ENCODE assay signal across 18 cellular contexts in genomic region chr2:28647682-28648081, GRCh38.
A peak's percentile ranks its signal among the peaks of the same experiment; 100 is the strongest.
DNase-seq lines count a peak whose midpoint lies in the region; ATAC-seq, FAIRE-seq and TF ChIP-seq lines count a peak whose summit lies in the region.
"Had no signal": no experiment of that assay in that cellular context is flagged by ENCODE, and none has a peak within 500 bp of the region (broad histone marks: within the 10 kb centered on the region; RNA-seq: fewer than 3 reads in every experiment).

No MANE protein-coding gene starts in this region.

- H3K4me3 ChIP-seq in GM12878, result no peak overlapping the region
- H3K4me3 ChIP-seq: pancreas, skin epidermis had no signal

- peak overlapping the region; percentile 96 for H3K27ac Mint-ChIP-seq in stimulated activated naive CD8-positive, alpha-beta T cell treated with anti-CD3 and anti-CD28 coated beads, Interleukin-15, Interleukin-2, amounts not matched to agents 100 ng/mL and 50 ng/mL, for 24 hours
- no peak overlapping the region for H3K27ac Mint-ChIP-seq in stimulated activated naive CD8-positive, alpha-beta T cell treated with anti-CD3 and anti-CD28 coated beads, Interleukin-15, amount 100 ng/mL, for 72 hours
- peak overlapping the region; percentile 87 to 88 for H3K27ac Mint-ChIP-seq in natural killer cell treated with Interleukin-12 subunit alpha and Interleukin-12 subunit beta and Interleukin-15 and Interleukin-18, amount 100 ng/mL, for 72 hours
- H3K27ac Mint-ChIP-seq in glutamatergic neuron (ENCODE audit: unreplicated experiment), result no peak overlapping the region
- H3K27ac Mint-ChIP-seq: activated CD8-positive, alpha-beta memory T cell treated with anti-CD3 and anti-CD28 coated beads, Interleukin-2, amount 10 ng/mL, durations not matched to agents 7 days and 5 days had no signal

- in situ Hi-C loops in GM12878 (cut with MboI), result no loop called here

- H3K4me1 Mint-ChIP-seq in stimulated activated naive CD8-positive, alpha-beta T cell treated with anti-CD3 and anti-CD28 coated beads, Interleukin-15, Interleukin-2, amounts not matched to agents 100 ng/mL and 50 ng/mL, for 24 hours (ENCODE audit: low read depth), result peaks cover 37% of the 10 kb centered on the region
- H3K4me1 Mint-ChIP-seq in stimulated activated naive CD8-positive, alpha-beta T cell treated with anti-CD3 and anti-CD28 coated beads, Interleukin-15, amount 100 ng/mL, for 72 hours, result peaks cover 33% of the 10 kb centered on the region
- H3K4me1 Mint-ChIP-seq in natural killer cell treated with Interleukin-12 subunit alpha and Interleukin-12 subunit beta and Interleukin-15 and Interleukin-18, amount 100 ng/mL, for 72 hours (ENCODE audit: low read depth in 2 of 2), result peaks cover 25 to 39% of the 10 kb centered on the region in 2 donors
- H3K4me1 Mint-ChIP-seq in glutamatergic neuron (ENCODE audit: low read depth, unreplicated experiment), result no peaks in the 10 kb centered on the region

- no peak for TF ChIP-seq CTCF in GM12878 (IDR thresholded peaks at IDR 0.05 in 2 of 3, conservative IDR thresholded peaks at IDR 0.05 in 1 of 3; ENCODE audit: control insufficient read depth in 2 of 3, extremely low read depth in 1 of 3, insufficient read depth in 1 of 3, low read depth in 3 of 3, low read length in 3 of 3)
- TF ChIP-seq CTCF in glutamatergic neuron (IDR thresholded peaks at IDR 0.05; ENCODE audit: partially characterized antibody, unreplicated experiment), result no peak

- RAD21 ChIA-PET in GM12878 (lab: Charles Lee; ENCODE audit: unreplicated experiment), result no interaction called here

- H4K20me1 ChIP-seq in GM12878 (ENCODE audit: control insufficient read depth, insufficient read depth), result no peaks in the 10 kb centered on the region

- no peak overlapping the region for H2AFZ ChIP-seq in GM12878 (ENCODE audit: control insufficient read depth, low read depth, low read length)

- TF ChIP-seq RAD21 in GM12878 (IDR thresholded peaks at IDR 0.05; ENCODE audit: insufficient read depth, low read depth, low read length), result no peak

- no peak for FAIRE-seq in GM12878 (lab: Jason Lieb, UNC)
- FAIRE-seq: endometrium, pancreas had no signal

- no peak for TF ChIP-seq EP300 in GM12878 (IDR thresholded peaks at IDR 0.05; ENCODE audit: borderline replicate concordance in 1 of 2, control insufficient read depth in 1 of 2, low read depth in 2 of 2, low read length in 2 of 2)

- no peaks in the 10 kb centered on the region for H3K36me3 Mint-ChIP-seq in stimulated activated naive CD8-positive, alpha-beta T cell treated with anti-CD3 and anti-CD28 coated beads, Interleukin-15, Interleukin-2, amounts not matched to agents 100 ng/mL and 50 ng/mL, for 24 hours (ENCODE audit: low read depth)
- no peaks in the 10 kb centered on the region for H3K36me3 Mint-ChIP-seq in natural killer cell treated with Interleukin-12 subunit alpha and Interleukin-12 subunit beta and Interleukin-15 and Interleukin-18, amount 100 ng/mL, for 72 hours
- H3K36me3 Mint-ChIP-seq in glutamatergic neuron (ENCODE audit: unreplicated experiment), result no peaks in the 10 kb centered on the region
- H3K36me3 Mint-ChIP-seq: activated CD8-positive, alpha-beta memory T cell treated with anti-CD3 and anti-CD28 coated beads, Interleukin-2, amount 10 ng/mL, durations not matched to agents 7 days and 5 days; CD4-positive, alpha-beta memory T cell had no signal

- 41% methylated on average over 4 of the region's 4 CpGs for WGBS in GM12878 (ENCODE audit: insufficient coverage, insufficient replicate concordance, low lambda C conversion rate, missing lambda C conversion rate)

- no peak overlapping the region for H3K4me2 ChIP-seq in GM12878 (ENCODE audit: control insufficient read depth, insufficient read depth)

- CTCF ChIA-PET in GM12878 (lab: Yijun Ruan, JAX), result no interaction called here

- no peak overlapping the region for H3K27ac ChIP-seq in GM12878 (ENCODE audit: control insufficient read depth, insufficient read depth)
- H3K27ac ChIP-seq: pancreas had no signal

- no peaks in the 10 kb centered on the region for H3K27me3 ChIP-seq in GM12878 (replicated peaks in 1 of 2; ENCODE audit: control insufficient read depth in 2 of 2, insufficient read depth in 2 of 2, low read length in 1 of 2)
- H3K27me3 ChIP-seq: pancreas had no signal

- no peaks in the 10 kb centered on the region for H3K9me3 ChIP-seq in GM12878 (replicated peaks; ENCODE audit: control insufficient read depth, insufficient read depth, low read length)
- H3K9me3 ChIP-seq: pancreas had no signal

- DNase-seq in stimulated activated naive CD8-positive, alpha-beta T cell treated with anti-CD3 and anti-CD28 coated beads, Interleukin-15, amount 100 ng/mL, for 72 hours, result no peak
- no peak for DNase-seq in GM12878 (ENCODE audit: low read depth, low spot score)
- DNase-seq in natural killer cell treated with Interleukin-12 subunit alpha and Interleukin-12 subunit beta and Interleukin-15 and Interleukin-18, amount 100 ng/mL, for 72 hours (ENCODE audit: low spot score), result no peak
- DNase-seq in stimulated activated CD8-positive, alpha-beta memory T cell treated with anti-CD3 and anti-CD28 coated beads, Interleukin-4, amount 100 ng/mL, for 48 hours, result no peak
- DNase-seq in glutamatergic neuron, result no peak
- DNase-seq in erythroblast (lab: John Stamatoyannopoulos, UW), result no peak
- DNase-seq: activated CD4-positive, CD25-positive, alpha-beta regulatory T cell treated with anti-CD3 and anti-CD28 coated beads, Interleukin-2, amount 50 U/mL, for 72 hours; activated CD8-positive, alpha-beta memory T cell treated with anti-CD3 and anti-CD28 coated beads, Interleukin-2, amount 10 ng/mL, durations not matched to agents 7 days and 5 days; activated gamma-delta T cell; DND-41; foreskin fibroblast; NCI-H2081; pancreas had no signal

- H3K36me3 ChIP-seq in GM12878 (ENCODE audit: control insufficient read depth in 2 of 2, insufficient read depth in 2 of 2, low read length in 1 of 2), result no peaks in the 10 kb centered on the region
- H3K36me3 ChIP-seq: pancreas had no signal

- intact Hi-C loops in GM12878 (cut with micrococcal nuclease; ENCODE audit: unreplicated experiment), result no loop called here

- H3K9ac ChIP-seq in GM12878 (ENCODE audit: control insufficient read depth, insufficient read depth, low read length), result no peak overlapping the region

- H3K79me2 ChIP-seq in GM12878 (ENCODE audit: control insufficient read depth, insufficient read depth, low read length), result no peaks in the 10 kb centered on the region

- no peaks in the 10 kb centered on the region for H3K27me3 Mint-ChIP-seq in stimulated activated naive CD8-positive, alpha-beta T cell treated with anti-CD3 and anti-CD28 coated beads, Interleukin-15, Interleukin-2, amounts not matched to agents 100 ng/mL and 50 ng/mL, for 24 hours
- H3K27me3 Mint-ChIP-seq in stimulated activated naive CD8-positive, alpha-beta T cell treated with anti-CD3 and anti-CD28 coated beads, Interleukin-15, amount 100 ng/mL, for 72 hours, result no peaks in the 10 kb centered on the region
- peaks cover 0 to 2% of the 10 kb centered on the region in 2 donors for H3K27me3 Mint-ChIP-seq in natural killer cell treated with Interleukin-12 subunit alpha and Interleukin-12 subunit beta and Interleukin-15 and Interleukin-18, amount 100 ng/mL, for 72 hours
- peaks cover 2% of the 10 kb centered on the region for H3K27me3 Mint-ChIP-seq in glutamatergic neuron (ENCODE audit: unreplicated experiment)
- H3K27me3 Mint-ChIP-seq: activated CD8-positive, alpha-beta memory T cell treated with anti-CD3 and anti-CD28 coated beads, Interleukin-2, amount 10 ng/mL, durations not matched to agents 7 days and 5 days; CD4-positive, alpha-beta memory T cell had no signal

- no peaks in the 10 kb centered on the region for H3K9me3 Mint-ChIP-seq in stimulated activated naive CD8-positive, alpha-beta T cell treated with anti-CD3 and anti-CD28 coated beads, Interleukin-15, Interleukin-2, amounts not matched to agents 100 ng/mL and 50 ng/mL, for 24 hours
- H3K9me3 Mint-ChIP-seq in stimulated activated naive CD8-positive, alpha-beta T cell treated with anti-CD3 and anti-CD28 coated beads, Interleukin-15, amount 100 ng/mL, for 72 hours, result no peaks in the 10 kb centered on the region
- peaks cover 3% of the 10 kb centered on the region for H3K9me3 Mint-ChIP-seq in natural killer cell treated with Interleukin-12 subunit alpha and Interleukin-12 subunit beta and Interleukin-15 and Interleukin-18, amount 100 ng/mL, for 72 hours
- no peaks in the 10 kb centered on the region for H3K9me3 Mint-ChIP-seq in glutamatergic neuron (ENCODE audit: unreplicated experiment)
- H3K9me3 Mint-ChIP-seq: CD4-positive, alpha-beta memory T cell had no signal

- H3K4me3 Mint-ChIP-seq in stimulated activated naive CD8-positive, alpha-beta T cell treated with anti-CD3 and anti-CD28 coated beads, Interleukin-15, Interleukin-2, amounts not matched to agents 100 ng/mL and 50 ng/mL, for 24 hours, result no peak overlapping the region
- no peak overlapping the region for H3K4me3 Mint-ChIP-seq in stimulated activated naive CD8-positive, alpha-beta T cell treated with anti-CD3 and anti-CD28 coated beads, Interleukin-15, amount 100 ng/mL, for 72 hours
- H3K4me3 Mint-ChIP-seq in natural killer cell treated with Interleukin-12 subunit alpha and Interleukin-12 subunit beta and Interleukin-15 and Interleukin-18, amount 100 ng/mL, for 72 hours, result no peak overlapping the region
- H3K4me3 Mint-ChIP-seq in glutamatergic neuron (ENCODE audit: unreplicated experiment), result no peak overlapping the region
- H3K4me3 Mint-ChIP-seq: activated CD8-positive, alpha-beta memory T cell treated with anti-CD3 and anti-CD28 coated beads, Interleukin-2, amount 10 ng/mL, durations not matched to agents 7 days and 5 days had no signal

- ATAC-seq in stimulated activated naive CD8-positive, alpha-beta T cell treated with anti-CD3 and anti-CD28 coated beads, Interleukin-15, amount 100 ng/mL, for 72 hours, result no peak
- peak; percentile 63 for ATAC-seq in GM12878
- no peak for ATAC-seq in natural killer cell treated with Interleukin-12 subunit alpha and Interleukin-12 subunit beta and Interleukin-15 and Interleukin-18, amount 100 ng/mL, for 72 hours
- no peak for ATAC-seq in HG02970 (IDR thresholded peaks at IDR 0.05; ENCODE audit: low FRiP score, unreplicated experiment)
- ATAC-seq: activated CD8-positive, alpha-beta memory T cell treated with anti-CD3 and anti-CD28 coated beads, Interleukin-2, amount 10 ng/mL, durations not matched to agents 7 days and 5 days; pancreas had no signal

- BruUV-seq in GM12878 (replicated peaks; lab: Mats Ljungman, UMichigan), result no TSS peak

- SMC1A ChIA-PET in GM12878 (lab: Charles Lee; ENCODE audit: uncharacterized antibody, unreplicated experiment), result no interaction called here

- POLR2A ChIA-PET in GM12878 (lab: Charles Lee), result no interaction called here

- no peak for TF ChIP-seq POLR2A in GM12878 (IDR thresholded peaks at IDR 0.05; ENCODE audit: low read depth, low read length)
- TF ChIP-seq POLR2A in erythroblast (IDR thresholded peaks at IDR 0.05; ENCODE audit: low read length), result no peak

- H3K4me1 ChIP-seq in GM12878 (ENCODE audit: control insufficient read depth, insufficient read depth, low read length), result peaks cover 9% of the 10 kb centered on the region

TF ChIP-seq in GM12878, 131 proteins besides CTCF, POLR2A, EP300 and RAD21 (continues in another document):
- TF ChIP-seq RUNX3 (IDR thresholded peaks at IDR 0.05; ENCODE audit: low read length) (peak; percentile 68), SPI1 (IDR thresholded peaks at IDR 0.05; ENCODE audit: borderline replicate concordance, insufficient read depth, low read depth, low read length) (peak; percentile 75), TCF7 (IDR thresholded peaks at IDR 0.05; ENCODE audit: borderline replicate concordance) (no peak)

Comparison
In these comparisons a context has a peak if more than half of its experiments do, and no peak if none do; other contexts are left out.
1. H3K27ac Mint-ChIP-seq: peak in stimulated activated naive CD8-positive, alpha-beta T cell treated with anti-CD3 and anti-CD28 coated beads, Interleukin-15, Interleukin-2, amounts not matched to agents 100 ng/mL and 50 ng/mL, for 24 hours (single experiment) and natural killer cell treated with Interleukin-12 subunit alpha and Interleukin-12 subunit beta and Interleukin-15 and Interleukin-18, amount 100 ng/mL, for 72 hours (2 of 2); none in stimulated activated naive CD8-positive, alpha-beta T cell treated with anti-CD3 and anti-CD28 coated beads, Interleukin-15, amount 100 ng/mL, for 72 hours (0 of 2) and glutamatergic neuron (single experiment).